ENCODE assay signal across 20 cellular contexts in genomic region chr20:13024581-13024980, GRCh38.
"Had no signal": no experiment of that assay in that cellular context is flagged by ENCODE, and none has a peak within 500 bp of the region (broad histone marks: within the 10 kb centered on the region; RNA-seq: fewer than 3 reads in every experiment).

No MANE protein-coding gene starts in this region.

- H3K36me3 ChIP-seq: colonic mucosa, esophagus muscularis mucosa, upper lobe of left lung had no signal

- H3K9ac ChIP-seq: parathyroid adenoma had no signal

- DNase-seq: activated T-cell treated with anti-CD3 and anti-CD28 coated beads, Interleukin-2, amount 50 U/mL, for 1 hour; colonic mucosa; foreskin melanocyte; glutamatergic neuron; hippocampal formation; left cardiac atrium; mucosa of descending colon; nephron progenitor cell; stimulated activated CD4-positive, alpha-beta T cell treated with anti-CD3 and anti-CD28 coated beads, Interleukin-15, amount 100 ng/mL, for 24 hours; stimulated activated CD4-positive, alpha-beta T cell treated with anti-CD3 and anti-CD28 coated beads, Interleukin-2, amount 100 ng/mL, for 48 hours; stimulated activated CD8-positive, alpha-beta memory T cell treated with anti-CD3 and anti-CD28 coated beads, Interleukin-4, amount 100 ng/mL, for 48 hours; stimulated activated naive CD4-positive, alpha-beta T cell; T-helper 9 cell; upper lobe of left lung had no signal

- ATAC-seq: activated naive CD4-positive, alpha-beta T cell treated with anti-CD3 and anti-CD28 coated beads, Interleukin-2, amount 50 U/mL, for 72 hours; left cardiac atrium; mucosa of descending colon; sciatic nerve; WTC11 had no signal

- H3K27ac ChIP-seq: ascending aorta, colonic mucosa, esophagus muscularis mucosa, parathyroid adenoma, upper lobe of left lung had no signal

- H3K4me3 ChIP-seq: ascending aorta, colonic mucosa, esophagus muscularis mucosa, mucosa of descending colon, upper lobe of left lung had no signal

- H2AFZ ChIP-seq: parathyroid adenoma had no signal

- H3K27me3 ChIP-seq: ascending aorta, colonic mucosa, esophagus muscularis mucosa, upper lobe of left lung had no signal

- H3K4me1 ChIP-seq: ascending aorta, colonic mucosa, parathyroid adenoma had no signal

- H3K9me3 ChIP-seq: colonic mucosa had no signal
